ENCODE assay signal across 8 cellular contexts in genomic region chr16:90022209-90023077, GRCh38. TPM values are rescaled to one million over a fixed set of nuclear protein-coding genes. Genes with fewer than 3 reads are reported as not detected.
A peak's percentile ranks its signal among the peaks of the same experiment; 100 is the strongest.
DNase-seq lines count a peak whose midpoint lies in the region; ATAC-seq and TF ChIP-seq lines count a peak whose summit lies in the region.

No MANE protein-coding gene starts in this region.

- intact Hi-C loops in CD4-positive, alpha-beta T cell (cut with DNase I, micrococcal nuclease): loop anchor here in 1 of 2 experiments (2.0 kb wide), 1 partner anchor 50 kb away; no protein-coding TSS in a partner anchor

- peaks cover 0 to 53% (median 13%) of the 10 kb centered on the region in 3 donors for H3K4me1 ChIP-seq in gastroesophageal sphincter
- H3K4me1 ChIP-seq in suprapubic skin: peaks cover 32% of the 10 kb centered on the region

- H3K4me3 ChIP-seq in gastroesophageal sphincter (peak overlapping the region; percentile 71 to 74), suprapubic skin (peak overlapping the region; percentile 69)

- no peaks in the 10 kb centered on the region for H3K27me3 ChIP-seq in CD4-positive, alpha-beta T cell (ENCODE audit: control insufficient read depth, insufficient read depth, low read length)
- H3K27me3 ChIP-seq in gastroesophageal sphincter (no peaks in the 10 kb centered on the region), suprapubic skin (no peaks in the 10 kb centered on the region)

- peaks cover 20% of the 10 kb centered on the region for H3K4me1 Mint-ChIP-seq in CD4-positive, alpha-beta T cell (ENCODE audit: low read depth)

- H3K27ac ChIP-seq in CD4-positive, alpha-beta T cell (ENCODE audit: low read depth, low read length): no peak overlapping the region
- peak overlapping the region in 3 of 4 donors; percentile 69 to 80 (median 75) for H3K27ac ChIP-seq in gastroesophageal sphincter
- H3K27ac ChIP-seq in suprapubic skin: peak overlapping the region; percentile 60

- POLR2A ChIA-PET in CD4-positive, alpha-beta T cell (lab: Charles Lee): interaction anchor here (0.6 to 0.9 kb wide), 3 partner anchors 145 to 805 kb away, joined by 3 to 4 read pairs (median 3); partner anchors contain the start of genes TCF25 and ZNF778

- no peak for TF ChIP-seq CTCF in CD4-positive, alpha-beta T cell (IDR thresholded peaks at IDR 0.05)
- peak in 1 of 4 experiments; percentile 14 for TF ChIP-seq CTCF in gastroesophageal sphincter (IDR thresholded peaks at IDR 0.05)
- TF ChIP-seq CTCF in suprapubic skin (IDR thresholded peaks at IDR 0.05): no peak

- TF ChIP-seq EP300 in gastroesophageal sphincter (IDR thresholded peaks at IDR 0.05) (no peak), suprapubic skin (IDR thresholded peaks at IDR 0.05) (no peak)

- no peaks in the 10 kb centered on the region for H3K9me3 Mint-ChIP-seq in CD4-positive, alpha-beta T cell

- WGBS in gastroesophageal sphincter (ENCODE audit: low coverage in 1 of 2), 2 donors: 0 to 40% methylated on average over 1 to 5 of the region's 57 CpGs
- whole genome bisulfite sequencing in suprapubic skin: 5% methylated on average over 37 of the region's 57 CpGs

- peak overlapping the region; percentile 30 for H3K27ac Mint-ChIP-seq in CD4-positive, alpha-beta T cell

- no peaks in the 10 kb centered on the region for H3K9me3 ChIP-seq in CD4-positive, alpha-beta T cell (ENCODE audit: control insufficient read depth, low read length)
- H3K9me3 ChIP-seq in gastroesophageal sphincter: no peaks in the 10 kb centered on the region
- no peaks in the 10 kb centered on the region for H3K9me3 ChIP-seq in suprapubic skin

- CTCF ChIA-PET in CD4-positive, alpha-beta T cell (lab: Charles Lee): no interaction called here

- H3K36me3 ChIP-seq in gastroesophageal sphincter: no peaks in the 10 kb centered on the region
- peaks cover 4% of the 10 kb centered on the region for H3K36me3 ChIP-seq in suprapubic skin

- H3K27me3 Mint-ChIP-seq in CD4-positive, alpha-beta T cell: no peaks in the 10 kb centered on the region

- peak; percentile 66 for ATAC-seq in CD4-positive, alpha-beta T cell (ENCODE audit: poor library complexity)
- ATAC-seq in GM21381 (IDR thresholded peaks at IDR 0.05; ENCODE audit: unreplicated experiment) (peak; percentile 75), gastroesophageal sphincter (peak; percentile 94)

- peak overlapping the region; percentile 55 for H3K4me3 Mint-ChIP-seq in CD4-positive, alpha-beta T cell

- TF ChIP-seq POLR2A in gastroesophageal sphincter (IDR thresholded peaks at IDR 0.05) (peak; percentile 19 to 31), suprapubic skin (IDR thresholded peaks at IDR 0.05) (no peak)

- H3K36me3 Mint-ChIP-seq in CD4-positive, alpha-beta T cell (ENCODE audit: low read depth): no peaks in the 10 kb centered on the region

- peak; percentile 53 to 81 (median 68) for DNase-seq in CD4-positive, alpha-beta T cell
- DNase-seq in LoVo (ENCODE audit: low spot score) (peak; percentile 93), SHP77 treated with DMSO at 0.1 percent for 48 hours (lab: John Stamatoyannopoulos, UW) (peak; percentile 90), occipital lobe (lab: John Stamatoyannopoulos, UW) (peak; percentile 86), suprapubic skin (ENCODE audit: low spot score in 2 of 2) (peak; percentile 92 to 94)
- peak; percentile 81 for DNase-seq in activated naive CD4-positive, alpha-beta T cell treated with Interleukin-2 at 50 U/mL for 16 hours

RNA-seq across cellular contexts. Expression of gene DBNDD1, which starts 3.2 kb away (rescaled TPM):
- 1 to 10 TPM; 2.6 to 2.8 TPM for total RNA-seq in CD4-positive, alpha-beta T cell
- total RNA-seq in gastroesophageal sphincter: 1 to 10 TPM; 1.1 to 4.1 (median 3.5) TPM
- 12.3 TPM for total RNA-seq in occipital lobe
- 1 to 10 TPM; 1.2 to 7.5 (median 4.5) TPM for total RNA-seq in suprapubic skin

RNA-seq across cellular contexts. Expression of gene PRDM7, which starts 54.7 kb away (rescaled TPM):
- total RNA-seq in CD4-positive, alpha-beta T cell: not detected
- total RNA-seq in gastroesophageal sphincter (not detected), occipital lobe (not detected), suprapubic skin (not detected)

Comparison
In these comparisons a context has a peak if more than half of its experiments do, and no peak if none do; other contexts are left out.
1. POLR2A ChIP-seq: peak in gastroesophageal sphincter (2 of 2); none in suprapubic skin (0 of 2).
2. Peak in every context shown above with its lines, with median percentiles within 50 percentile points of each other: ATAC-seq and DNase-seq.